ENCODE assay signal across 8 cellular contexts in the genomic region with DNA sequence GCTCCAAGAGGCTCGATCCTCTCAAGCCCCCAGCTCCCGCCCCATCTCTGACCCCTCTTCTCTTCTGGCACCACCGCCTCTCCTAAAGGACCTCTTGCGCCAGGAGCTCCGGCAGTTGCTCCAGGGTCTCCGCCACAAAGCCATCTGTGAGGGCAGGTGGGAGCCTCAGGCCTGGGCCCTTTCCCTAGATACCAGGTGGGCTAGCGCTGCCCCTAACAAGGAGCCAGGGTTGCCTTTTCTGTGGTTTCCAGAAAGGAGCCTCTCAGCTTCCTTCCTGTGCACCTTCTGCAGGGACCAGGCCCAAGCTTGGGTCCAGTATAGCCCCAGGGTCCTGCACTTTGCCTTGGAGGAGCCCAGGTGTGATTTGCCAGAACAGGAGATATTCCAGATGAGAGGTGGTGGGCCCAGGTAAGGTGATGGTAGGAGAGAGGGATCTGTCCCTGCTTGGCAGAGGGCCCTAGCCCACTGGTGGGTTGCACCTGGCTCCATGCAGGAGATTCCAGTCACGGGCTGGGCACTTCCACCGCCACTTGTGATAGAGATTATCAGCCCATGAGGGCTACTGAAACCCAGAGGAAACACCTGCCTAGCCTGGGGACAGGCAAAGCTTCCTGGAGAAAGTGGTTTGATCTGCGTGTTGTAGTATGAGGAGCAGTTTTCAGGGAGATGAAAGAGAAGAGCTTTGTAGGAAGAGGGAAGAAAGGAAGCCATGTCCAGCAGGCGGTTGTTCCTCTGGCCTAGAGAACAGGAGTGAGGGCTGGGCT. TPM values are rescaled to one million over a fixed set of nuclear protein-coding genes. Genes with fewer than 3 reads are reported as not detected.
DNase-seq lines count a peak whose midpoint lies in the region; ATAC-seq, FAIRE-seq and TF ChIP-seq lines count a peak whose summit lies in the region.

No MANE protein-coding gene starts in this region.

- H3K9ac ChIP-seq in K562 (ENCODE audit: insufficient read depth in 1 of 2, low read depth in 2 of 2, low read length in 2 of 2), result peak overlapping the region in 1 of 2 experiments; percentile 95; a peak in 2 of 4 replicates
- peak overlapping the region; percentile 91 for H3K9ac ChIP-seq in mesenchymal stem cell (ENCODE audit: low read length)

- ATAC-seq in heart left ventricle (no peak), left cardiac atrium (no peak), K562 (no peak), HG03565 (IDR thresholded peaks at IDR 0.05; ENCODE audit: unreplicated experiment) (no peak)

- no peak for TF ChIP-seq RAD21 in K562 (CRISPR knock-in tag; conservative IDR thresholded peaks at IDR 0.05 in 1 of 2, IDR thresholded peaks at IDR 0.05 in 1 of 2)

- H2BK120ac ChIP-seq in mesenchymal stem cell (ENCODE audit: low read depth, low read length), result no peak overlapping the region

- TF ChIP-seq POLR2A in heart left ventricle (IDR thresholded peaks at IDR 0.05) (no peak), K562 (conservative IDR thresholded peaks at IDR 0.05) (no peak), uterus (IDR thresholded peaks at IDR 0.05) (no peak)

- CTCF ChIA-PET in K562 (lab: Yijun Ruan, JAX; ENCODE audit: low intra/inter-chr PET ratio), result no interaction called here

- H3K4ac ChIP-seq in mesenchymal stem cell (ENCODE audit: low read depth in 1 of 2, low read length in 2 of 2), result no peak overlapping the region

- H3K9me1 ChIP-seq in K562 (ENCODE audit: control insufficient read depth, insufficient read depth, low read length), result no peaks in the 10 kb centered on the region

- peak overlapping the region; percentile 58 to 96 (median 66) for H3K4me3 ChIP-seq in heart left ventricle
- H3K4me3 ChIP-seq in K562, result peak overlapping the region; percentile 74; the same call in 1 of the 2 replicates
- H3K4me3 ChIP-seq in mesenchymal stem cell (ENCODE audit: insufficient read depth in 1 of 2, low read depth in 1 of 2, low read length in 2 of 2), result peak overlapping the region; percentile 79 to 84
- H3K4me3 ChIP-seq in uterus, result peak overlapping the region; percentile 55 to 62

- no peak for FAIRE-seq in K562 (lab: Jason Lieb, UNC)

- no peaks in the 10 kb centered on the region for H4K20me1 ChIP-seq in K562 (replicated peaks; ENCODE audit: control insufficient read depth, insufficient read depth, low read length)

- H3K4me2 ChIP-seq in K562 (ENCODE audit: insufficient read depth, low read length) (peak overlapping the region; percentile 81), mesenchymal stem cell (ENCODE audit: low read length, poor library complexity, severe bottlenecking) (peak overlapping the region; percentile 82)

- POLR2A ChIA-PET in K562 (lab: Yijun Ruan, JAX), result interaction anchor here (0.5 to 1.9 kb wide), 16 partner anchors 11 to 584 kb away, joined by 3 to 7 read pairs (median 3); partner anchors contain the start of genes ATP6V0B and ERI3

- intact Hi-C loops in heart left ventricle (cut with DNase I), result no loop called here
- intact Hi-C loops in left cardiac atrium (cut with DNase I), result no loop called here
- intact Hi-C loops in K562 (cut with micrococcal nuclease), result loop anchor here (5.0 to 10.0 kb wide), 2 partner anchors 230 to 302 kb away; no protein-coding TSS in a partner anchor
- intact Hi-C loops in uterus (cut with DNase I; ENCODE audit: low total_unique reads), result no loop called here

- no peak overlapping the region for H3K23ac ChIP-seq in mesenchymal stem cell (ENCODE audit: low read length in 2 of 2)

- BruUV-seq in K562 (replicated peaks; lab: Mats Ljungman, UMichigan), result no TSS peak

- peak overlapping the region in 3 of 12 donors; percentile 52 to 79 (median 57) for H3K27ac ChIP-seq in heart left ventricle
- no peak overlapping the region for H3K27ac ChIP-seq in K562 (ENCODE audit: extremely low read depth, low read depth, low read length)
- H3K27ac ChIP-seq in mesenchymal stem cell (ENCODE audit: low read length, poor library complexity, severe bottlenecking), result no peak overlapping the region
- peak overlapping the region; percentile 37 to 75 for H3K27ac ChIP-seq in uterus

- H3K14ac ChIP-seq in mesenchymal stem cell (ENCODE audit: low read length in 2 of 2), result no peak overlapping the region

- no peak for DNase-seq in heart left ventricle
- no peak for DNase-seq in left cardiac atrium
- no peak for DNase-seq in K562 (ENCODE audit: extremely low read depth in 1 of 4, low spot score in 3 of 4)
- no peak for DNase-seq in mesenchymal stem cell
- no peak for DNase-seq in uterus
- no peak for DNase-seq in inferior parietal cortex (ENCODE audit: extremely low spot score)
- no peak for DNase-seq in AML-193 (lab: John Stamatoyannopoulos, UW)

- H3K18ac ChIP-seq in mesenchymal stem cell (ENCODE audit: low read depth in 1 of 2, low read length in 2 of 2), result peak overlapping the region in 1 of 2 experiments; percentile 25

- no peaks in the 10 kb centered on the region for H3K36me3 ChIP-seq in heart left ventricle
- H3K36me3 ChIP-seq in K562 (ENCODE audit: control insufficient read depth, insufficient read depth, low read length), result peaks cover under 1% of the 10 kb centered on the region; the same call in 1 of the 3 replicates
- peaks cover 3 to 5% of the 10 kb centered on the region in 2 experiments for H3K36me3 ChIP-seq in mesenchymal stem cell (ENCODE audit: control insufficient read depth in 1 of 2, insufficient read depth in 2 of 2, low read depth in 1 of 2, low read length in 2 of 2)
- no peaks in the 10 kb centered on the region for H3K36me3 ChIP-seq in uterus

- TF ChIP-seq CTCF in heart left ventricle (IDR thresholded peaks at IDR 0.05) (no peak), K562 (IDR thresholded peaks at IDR 0.05 in 2 of 3, conservative IDR thresholded peaks at IDR 0.05 in 1 of 3; ENCODE audit: insufficient read depth in 2 of 3, low read depth in 1 of 3, low read length in 3 of 3) (no peak), uterus (IDR thresholded peaks at IDR 0.05) (no peak)

- H3K4me1 ChIP-seq in heart left ventricle (peaks cover 0 to 27% (median 13%) of the 10 kb centered on the region in 12 donors), K562 (replicated peaks in 1 of 2; ENCODE audit: control insufficient read depth in 2 of 2, insufficient read depth in 2 of 2, low read length in 2 of 2) (peaks cover 15 to 52% of the 10 kb centered on the region in 2 experiments; a peak in 4 of 5 replicates), mesenchymal stem cell (ENCODE audit: control insufficient read depth, insufficient read depth, low read depth, low read length) (peaks cover 26% of the 10 kb centered on the region), uterus (no peaks in the 10 kb centered on the region)

- no peak for TF ChIP-seq EP300 in K562 (IDR thresholded peaks at IDR 0.05; ENCODE audit: low read length)

- H3K9me3 ChIP-seq in heart left ventricle, result no peaks in the 10 kb centered on the region
- H3K9me3 ChIP-seq in K562 (replicated peaks; ENCODE audit: control insufficient read depth, insufficient read depth, low read depth, low read length), result no peaks in the 10 kb centered on the region
- H3K9me3 ChIP-seq in mesenchymal stem cell (ENCODE audit: control insufficient read depth, low read length), result no peaks in the 10 kb centered on the region
- no peaks in the 10 kb centered on the region for H3K9me3 ChIP-seq in uterus

- H4K91ac ChIP-seq in mesenchymal stem cell (ENCODE audit: low read length), result no peak overlapping the region

- WGBS in heart left ventricle, 4 donors, result 44 to 62% (median 56%) methylated on average over 11 of the region's 11 CpGs
- WGBS in K562 (ENCODE audit: insufficient coverage, low coverage, missing lambda C conversion rate), result 68% methylated on average over 11 of the region's 11 CpGs
- 59% methylated on average over 11 of the region's 11 CpGs for WGBS in mesenchymal stem cell

- H3K27me3 ChIP-seq in heart left ventricle (no peaks in the 10 kb centered on the region), K562 (ENCODE audit: control insufficient read depth in 2 of 2, insufficient read depth in 2 of 2, low read length in 2 of 2) (no peaks in the 10 kb centered on the region), mesenchymal stem cell (ENCODE audit: control insufficient read depth in 1 of 2, insufficient read depth in 1 of 2, low read length in 2 of 2) (no peaks in the 10 kb centered on the region), uterus (no peaks in the 10 kb centered on the region)

- no peak overlapping the region for H2AK5ac ChIP-seq in mesenchymal stem cell (ENCODE audit: low read length, severe bottlenecking)

- H2BK5ac ChIP-seq in mesenchymal stem cell (ENCODE audit: low read depth, low read length, poor library complexity, severe bottlenecking), result no peak overlapping the region

- in situ Hi-C loops in K562 (cut with MboI), result no loop called here

- peak overlapping the region; percentile 34 for H2BK15ac ChIP-seq in mesenchymal stem cell (ENCODE audit: low read depth, poor library complexity, severe bottlenecking)

- H2BK12ac ChIP-seq in mesenchymal stem cell (ENCODE audit: low read length in 2 of 2), result no peak overlapping the region

- peak overlapping the region; percentile 46 for H4K8ac ChIP-seq in mesenchymal stem cell (ENCODE audit: low read length)

- H3K79me1 ChIP-seq in mesenchymal stem cell (replicated peaks; ENCODE audit: low read length, poor library complexity, severe bottlenecking), result no peaks in the 10 kb centered on the region

- H2AFZ ChIP-seq in K562 (ENCODE audit: low read depth, low read length) (peak overlapping the region; percentile 96), mesenchymal stem cell (ENCODE audit: low read depth, low read length) (no peak overlapping the region)

- H3K79me2 ChIP-seq in K562 (ENCODE audit: control insufficient read depth, insufficient read depth, low read length), result no peaks in the 10 kb centered on the region

RNA-seq across cellular contexts. Expression of gene CCDC24, which starts 1.0 kb away (rescaled TPM):
- total RNA-seq in heart left ventricle (1 to 10 TPM in 7 of 9 donors, under 1 TPM in 2; 0.67 to 3.4 (median 1.3) TPM), left cardiac atrium (1 to 10 TPM; 1.8 to 2.2 TPM), K562 (2014; rRNA removed) (3.0 and 4.5 TPM in 2 replicates), K562 (2014; rRNA removed; fragmentation: Illumina TruSeq; extraction: Trizol) (0.70 and 1.5 TPM in 2 replicates), K562 (2015; rRNA removed; fragmentation: Illumina TruSeq; extraction: Trizol) (1.7 and 2.2 TPM in 2 replicates), K562 (2021) (4.4 and 5.2 TPM in 2 replicates), uterus (10 to 100 TPM in 1 of 4 donors, 1 to 10 TPM in 2, not detected in 1; 3.1 to 10.6 (median 7.0) TPM)
- polyA plus RNA-seq in heart left ventricle (1 to 10 TPM in 1 of 2 donors, under 1 TPM in 1; 0.90 to 1.2 TPM), K562 (2011; rRNA removed) (1.3 and 2.3 TPM in 2 replicates), K562 (2014; fragmentation: Illumina TruSeq; extraction: Trizol) (1.5 and 3.0 TPM in 2 replicates), K562 (2014; fragmentation: Nextera tagmentation; extraction: Ambion mirVana) (under 1 TPM; 0.31 to 0.64 TPM), K562 (2014; rRNA removed) (3.7 and 4.5 TPM in 2 replicates)
- 1.4 and 6.8 TPM in 2 replicates for total RNA-seq in K562 (2011; cell fraction: chromatin; rRNA removed; ENCODE audit: low replicate concordance)
- 5.8 TPM in 2 replicates for total RNA-seq in K562 (2011; cell fraction: nucleolus; rRNA removed)
- 4.1 and 6.1 TPM in 2 replicates for total RNA-seq in K562 (2011; cell fraction: nucleoplasm; rRNA removed)
- polyA plus RNA-seq in K562 (2011; cell fraction: cytosol; rRNA removed), result 2.0 and 4.9 TPM in 2 replicates
- polyA plus RNA-seq in K562 (2011; cell fraction: nucleus; rRNA removed), result 6.8 and 13.1 TPM in 2 replicates
- 3.7 and 4.3 TPM in 2 replicates for polyA plus RNA-seq in K562 (2012)
- 0.36 and 0.39 TPM in 2 replicates for polyA minus RNA-seq in K562 (2011; rRNA and poly(A)+ RNA removed)
- 1.1 and 5.4 TPM in 2 replicates for polyA minus RNA-seq in K562 (2011; cell fraction: cytosol; rRNA and poly(A)+ RNA removed)
- 1.7 and 2.2 TPM in 2 replicates for polyA minus RNA-seq in K562 (2011; cell fraction: nucleus; rRNA and poly(A)+ RNA removed)
- polyA plus RNA-seq in mesenchymal stem cell (2013, experiment 1 of 2), result 2.9 TPM
- polyA plus RNA-seq in mesenchymal stem cell (2013, experiment 2 of 2), result 3.2 TPM

RNA-seq across cellular contexts. Expression of gene B4GALT2, which starts 13.4 kb away (rescaled TPM):
- 10 to 100 TPM; 26.8 to 65.0 (median 40.2) TPM for total RNA-seq in heart left ventricle
- 10 to 100 TPM; 29.2 to 65.7 TPM for polyA plus RNA-seq in heart left ventricle
- total RNA-seq in left cardiac atrium, result 10 to 100 TPM; 35.5 to 44.2 TPM
- 27.8 and 57.7 TPM in 2 replicates for total RNA-seq in K562 (2011; cell fraction: chromatin; rRNA removed; ENCODE audit: low replicate concordance)
- total RNA-seq in K562 (2011; cell fraction: nucleolus; rRNA removed), result 51.2 and 57.7 TPM in 2 replicates
- 45.8 and 54.2 TPM in 2 replicates for total RNA-seq in K562 (2011; cell fraction: nucleoplasm; rRNA removed)
- 86.8 and 116 TPM in 2 replicates for total RNA-seq in K562 (2014; rRNA removed)
- 23.4 and 31.0 TPM in 2 replicates for total RNA-seq in K562 (2014; rRNA removed; fragmentation: Illumina TruSeq; extraction: Trizol)
- total RNA-seq in K562 (2015; rRNA removed; fragmentation: Illumina TruSeq; extraction: Trizol), result 43.8 and 45.9 TPM in 2 replicates
- total RNA-seq in K562 (2021), result 76.2 and 78.0 TPM in 2 replicates
- polyA plus RNA-seq in K562 (2011; rRNA removed), result 39.0 and 43.9 TPM in 2 replicates
- polyA plus RNA-seq in K562 (2011; cell fraction: cytosol; rRNA removed), result 78.6 and 206 TPM in 2 replicates
- 55.1 and 117 TPM in 2 replicates for polyA plus RNA-seq in K562 (2011; cell fraction: nucleus; rRNA removed)
- 44.8 and 50.7 TPM in 2 replicates for polyA plus RNA-seq in K562 (2012)
- polyA plus RNA-seq in K562 (2014; fragmentation: Illumina TruSeq; extraction: Trizol), result 63.7 and 69.7 TPM in 2 replicates
- 1 to 10 TPM; 1.3 to 2.8 TPM for polyA plus RNA-seq in K562 (2014; fragmentation: Nextera tagmentation; extraction: Ambion mirVana)
- 71.9 and 85.4 TPM in 2 replicates for polyA plus RNA-seq in K562 (2014; rRNA removed)
- polyA minus RNA-seq in K562 (2011; rRNA and poly(A)+ RNA removed), result 21.4 and 27.7 TPM in 2 replicates
- 40.9 and 42.3 TPM in 2 replicates for polyA minus RNA-seq in K562 (2011; cell fraction: cytosol; rRNA and poly(A)+ RNA removed)
- 26.7 and 28.3 TPM in 2 replicates for polyA minus RNA-seq in K562 (2011; cell fraction: nucleus; rRNA and poly(A)+ RNA removed)
- 37.4 TPM for polyA plus RNA-seq in mesenchymal stem cell (2013, experiment 1 of 2)
- polyA plus RNA-seq in mesenchymal stem cell (2013, experiment 2 of 2), result 35.8 TPM
- 10 to 100 TPM in 2 of 4 donors, 1 to 10 TPM in 2; 2.3 to 45.8 (median 18.5) TPM for total RNA-seq in uterus

RNA-seq across cellular contexts. Expression of gene ATP6V0B, which starts 17.7 kb away (rescaled TPM):
- total RNA-seq in heart left ventricle, result 100 to 1,000 TPM in 3 of 9 donors, 10 to 100 TPM in 6; 71.4 to 140 (median 93.2) TPM
- polyA plus RNA-seq in heart left ventricle, result 100 to 1,000 TPM in 1 of 2 donors, 10 to 100 TPM in 1; 84.7 to 235 TPM
- 100 to 1,000 TPM in 1 of 2 donors, 10 to 100 TPM in 1; 96.5 to 113 TPM for total RNA-seq in left cardiac atrium
- 240 and 478 TPM in 2 replicates for total RNA-seq in K562 (2011; cell fraction: chromatin; rRNA removed; ENCODE audit: low replicate concordance)
- total RNA-seq in K562 (2011; cell fraction: nucleolus; rRNA removed), result 771 and 1,062 TPM in 2 replicates
- total RNA-seq in K562 (2011; cell fraction: nucleoplasm; rRNA removed), result 571 and 616 TPM in 2 replicates
- total RNA-seq in K562 (2014; rRNA removed), result 296 and 328 TPM in 2 replicates
- 143 and 167 TPM in 2 replicates for total RNA-seq in K562 (2014; rRNA removed; fragmentation: Illumina TruSeq; extraction: Trizol)
- 196 and 203 TPM in 2 replicates for total RNA-seq in K562 (2015; rRNA removed; fragmentation: Illumina TruSeq; extraction: Trizol)
- total RNA-seq in K562 (2021), result 279 and 286 TPM in 2 replicates
- 220 and 288 TPM in 2 replicates for polyA plus RNA-seq in K562 (2011; rRNA removed)
- 552 and 632 TPM in 2 replicates for polyA plus RNA-seq in K562 (2011; cell fraction: cytosol; rRNA removed)
- 601 and 849 TPM in 2 replicates for polyA plus RNA-seq in K562 (2011; cell fraction: nucleus; rRNA removed)
- polyA plus RNA-seq in K562 (2012), result 179 and 264 TPM in 2 replicates
- 186 and 195 TPM in 2 replicates for polyA plus RNA-seq in K562 (2014; fragmentation: Illumina TruSeq; extraction: Trizol)
- polyA plus RNA-seq in K562 (2014; fragmentation: Nextera tagmentation; extraction: Ambion mirVana), result 100 to 1,000 TPM; 137 to 276 TPM
- 282 and 348 TPM in 2 replicates for polyA plus RNA-seq in K562 (2014; rRNA removed)
- polyA minus RNA-seq in K562 (2011; rRNA and poly(A)+ RNA removed), result 127 and 130 TPM in 2 replicates
- 83.6 and 86.7 TPM in 2 replicates for polyA minus RNA-seq in K562 (2011; cell fraction: cytosol; rRNA and poly(A)+ RNA removed)
- polyA minus RNA-seq in K562 (2011; cell fraction: nucleus; rRNA and poly(A)+ RNA removed), result 102 and 149 TPM in 2 replicates
- 60.5 TPM for polyA plus RNA-seq in mesenchymal stem cell (2013, experiment 1 of 2)
- 64.4 TPM for polyA plus RNA-seq in mesenchymal stem cell (2013, experiment 2 of 2)
- total RNA-seq in uterus, result 100 to 1,000 TPM in 1 of 4 donors, 10 to 100 TPM in 3; 49.6 to 183 (median 65.4) TPM

RNA-seq across cellular contexts. Expression of gene DPH2, which starts 22.6 kb away (rescaled TPM):
- 10 to 100 TPM; 13.2 to 36.7 (median 14.7) TPM for total RNA-seq in heart left ventricle
- polyA plus RNA-seq in heart left ventricle, result 10 to 100 TPM in 1 of 2 donors, 1 to 10 TPM in 1; 8.0 to 65.6 TPM
- total RNA-seq in left cardiac atrium, result 10 to 100 TPM; 14.1 to 20.9 TPM
- 110 and 268 TPM in 2 replicates for total RNA-seq in K562 (2011; cell fraction: chromatin; rRNA removed; ENCODE audit: low replicate concordance)
- 191 and 199 TPM in 2 replicates for total RNA-seq in K562 (2011; cell fraction: nucleolus; rRNA removed)
- 123 and 150 TPM in 2 replicates for total RNA-seq in K562 (2011; cell fraction: nucleoplasm; rRNA removed)
- total RNA-seq in K562 (2014; rRNA removed), result 87.5 and 122 TPM in 2 replicates
- 31.9 and 39.4 TPM in 2 replicates for total RNA-seq in K562 (2014; rRNA removed; fragmentation: Illumina TruSeq; extraction: Trizol)
- total RNA-seq in K562 (2015; rRNA removed; fragmentation: Illumina TruSeq; extraction: Trizol), result 66.8 and 68.1 TPM in 2 replicates
- total RNA-seq in K562 (2021), result 94.1 and 97.3 TPM in 2 replicates
- 63.1 and 71.2 TPM in 2 replicates for polyA plus RNA-seq in K562 (2011; rRNA removed)
- 117 and 149 TPM in 2 replicates for polyA plus RNA-seq in K562 (2011; cell fraction: cytosol; rRNA removed)
- polyA plus RNA-seq in K562 (2011; cell fraction: nucleus; rRNA removed), result 379 and 380 TPM in 2 replicates
- polyA plus RNA-seq in K562 (2012), result 39.2 and 65.5 TPM in 2 replicates
- 81.1 and 106 TPM in 2 replicates for polyA plus RNA-seq in K562 (2014; fragmentation: Illumina TruSeq; extraction: Trizol)
- polyA plus RNA-seq in K562 (2014; fragmentation: Nextera tagmentation; extraction: Ambion mirVana), result 10 to 100 TPM; 17.9 to 27.0 TPM
- 93.2 and 110 TPM in 2 replicates for polyA plus RNA-seq in K562 (2014; rRNA removed)
- polyA minus RNA-seq in K562 (2011; rRNA and poly(A)+ RNA removed), result 50.3 and 52.5 TPM in 2 replicates
- polyA minus RNA-seq in K562 (2011; cell fraction: cytosol; rRNA and poly(A)+ RNA removed), result 35.5 and 48.5 TPM in 2 replicates
- polyA minus RNA-seq in K562 (2011; cell fraction: nucleus; rRNA and poly(A)+ RNA removed), result 96.7 and 113 TPM in 2 replicates
- polyA plus RNA-seq in mesenchymal stem cell (2013, experiment 1 of 2), result 8.8 TPM
- polyA plus RNA-seq in mesenchymal stem cell (2013, experiment 2 of 2), result 9.0 TPM
- total RNA-seq in uterus, result 10 to 100 TPM in 2 of 4 donors, 1 to 10 TPM in 2; 5.1 to 18.5 (median 12.3) TPM

RNA-seq across cellular contexts. Expression of gene SLC6A9, which starts 38.8 kb away (rescaled TPM):
- 1 to 10 TPM in 6 of 9 donors, under 1 TPM in 3; 0.83 to 2.4 (median 1.1) TPM for total RNA-seq in heart left ventricle
- 1 to 10 TPM in 1 of 2 donors, under 1 TPM in 1; 0.61 to 2.0 TPM for polyA plus RNA-seq in heart left ventricle
- total RNA-seq in left cardiac atrium, result 1 to 10 TPM; 1.3 to 3.1 TPM
- 15.5 and 41.5 TPM in 2 replicates for total RNA-seq in K562 (2011; cell fraction: chromatin; rRNA removed; ENCODE audit: low replicate concordance)
- total RNA-seq in K562 (2011; cell fraction: nucleolus; rRNA removed), result 28.5 and 33.8 TPM in 2 replicates
- 21.3 and 22.7 TPM in 2 replicates for total RNA-seq in K562 (2011; cell fraction: nucleoplasm; rRNA removed)
- 4.1 and 8.4 TPM in 2 replicates for total RNA-seq in K562 (2014; rRNA removed)
- total RNA-seq in K562 (2014; rRNA removed; fragmentation: Illumina TruSeq; extraction: Trizol), result 2.5 and 3.0 TPM in 2 replicates
- total RNA-seq in K562 (2015; rRNA removed; fragmentation: Illumina TruSeq; extraction: Trizol), result 0.51 and 0.75 TPM in 2 replicates
- total RNA-seq in K562 (2021), result 16.7 and 18.7 TPM in 2 replicates
- 2.9 and 8.8 TPM in 2 replicates for polyA plus RNA-seq in K562 (2011; rRNA removed)
- 5.7 and 6.6 TPM in 2 replicates for polyA plus RNA-seq in K562 (2011; cell fraction: cytosol; rRNA removed)
- 27.8 and 27.9 TPM in 2 replicates for polyA plus RNA-seq in K562 (2011; cell fraction: nucleus; rRNA removed)
- 6.2 and 54.3 TPM in 2 replicates for polyA plus RNA-seq in K562 (2012)
- 12.9 and 16.7 TPM in 2 replicates for polyA plus RNA-seq in K562 (2014; fragmentation: Illumina TruSeq; extraction: Trizol)
- under 1 TPM; 0.17 to 0.25 TPM for polyA plus RNA-seq in K562 (2014; fragmentation: Nextera tagmentation; extraction: Ambion mirVana)
- polyA plus RNA-seq in K562 (2014; rRNA removed), result 10.5 and 10.6 TPM in 2 replicates
- polyA minus RNA-seq in K562 (2011; rRNA and poly(A)+ RNA removed), result 3.7 and 5.1 TPM in 2 replicates
- polyA minus RNA-seq in K562 (2011; cell fraction: cytosol; rRNA and poly(A)+ RNA removed), result 2.5 and 5.5 TPM in 2 replicates
- 6.1 and 10.2 TPM in 2 replicates for polyA minus RNA-seq in K562 (2011; cell fraction: nucleus; rRNA and poly(A)+ RNA removed)
- polyA plus RNA-seq in mesenchymal stem cell (2013, experiment 1 of 2), result 18.3 TPM
- 17.6 TPM for polyA plus RNA-seq in mesenchymal stem cell (2013, experiment 2 of 2)
- total RNA-seq in uterus, result 10 to 100 TPM in 2 of 4 donors, 1 to 10 TPM in 2; 4.6 to 30.9 (median 17.4) TPM

Comparison
In these comparisons a context has a peak if more than half of its experiments do, and no peak if none do; other contexts are left out.
1. H3K27ac ChIP-seq: peak in uterus (2 of 2); none in K562 (single experiment) and mesenchymal stem cell (single experiment).
2. Peak in every context shown above with its lines, with median percentiles within 50 percentile points of each other: H3K4me3 ChIP-seq.